In genomic region chr7:101952355-101953247, GRCh38 we compare ENCODE assay signal across 8 cellular contexts.
DNase-seq lines count a peak whose midpoint lies in the region; ATAC-seq and TF ChIP-seq lines count a peak whose summit lies in the region.

No MANE protein-coding gene starts in this region.

- DNase-seq in MCF 10A (ENCODE audit: unreplicated experiment) (peak; percentile 64), breast epithelium (ENCODE audit: low spot score in 2 of 2) (no peak), ascending aorta (ENCODE audit: low spot score in 2 of 2) (peak in 1 of 2 donors; percentile 77), upper lobe of right lung (no peak), H4 (ENCODE audit: low spot score) (no peak), OCI-M2 (lab: John Stamatoyannopoulos, UW; ENCODE audit: unreplicated experiment) (no peak), DMS53 (lab: John Stamatoyannopoulos, UW) (no peak)

- TF ChIP-seq CTCF in MCF 10A (IDR thresholded peaks at IDR 0.05; ENCODE audit: unreplicated experiment): no peak
- TF ChIP-seq CTCF in breast epithelium (IDR thresholded peaks at IDR 0.05): no peak
- no peak for TF ChIP-seq CTCF in ascending aorta (IDR thresholded peaks at IDR 0.05)
- no peak for TF ChIP-seq CTCF in liver (IDR thresholded peaks at IDR 0.05; ENCODE audit: low read depth, low read length, missing input control)
- no peak for TF ChIP-seq CTCF in upper lobe of right lung (IDR thresholded peaks at IDR 0.05)

- H3K27me3 ChIP-seq in breast epithelium (no peaks in the 10 kb centered on the region), ascending aorta (no peaks in the 10 kb centered on the region), liver (ENCODE audit: control insufficient read depth in 4 of 4, insufficient read depth in 4 of 4, low read length in 3 of 4) (no peaks in the 10 kb centered on the region), upper lobe of right lung (no peaks in the 10 kb centered on the region)

- BruUV-seq in MCF 10A (replicated peaks; lab: Mats Ljungman, UMichigan): no TSS peak

- H3K9me3 Mint-ChIP-seq in MCF 10A (ENCODE audit: unreplicated experiment): no peaks in the 10 kb centered on the region

- intact Hi-C loops in MCF 10A (cut with micrococcal nuclease) (no loop called here), breast epithelium (cut with DNase I; ENCODE audit: low total_unique reads) (no loop called here), ascending aorta (cut with DNase I) (loop anchor here (2.0 to 10.0 kb wide), 4 partner anchors 18 to 172 kb away; partner anchors contain the start of gene CUX1), upper lobe of right lung (cut with DNase I) (no loop called here)

- H3K36me3 ChIP-seq in breast epithelium: no peaks in the 10 kb centered on the region
- H3K36me3 ChIP-seq in ascending aorta: no peaks in the 10 kb centered on the region
- H3K36me3 ChIP-seq in liver (ENCODE audit: control insufficient read depth in 4 of 4, insufficient read depth in 3 of 4, low read depth in 1 of 4, low read length in 3 of 4): no peaks in the 10 kb centered on the region
- H3K36me3 ChIP-seq in upper lobe of right lung: no peaks in the 10 kb centered on the region

- CTCF ChIA-PET in MCF 10A (lab: Yijun Ruan, JAX): no interaction called here

- peak; percentile 53 for ATAC-seq in upper lobe of right lung

- peaks cover 11% of the 10 kb centered on the region for H3K36me3 Mint-ChIP-seq in MCF 10A (ENCODE audit: insufficient read depth, unreplicated experiment)

- TF ChIP-seq POLR2A in breast epithelium (IDR thresholded peaks at IDR 0.05): no peak

- no peak overlapping the region for H3K4me3 Mint-ChIP-seq in MCF 10A (ENCODE audit: unreplicated experiment)

- H3K27me3 Mint-ChIP-seq in MCF 10A (ENCODE audit: insufficient read depth, unreplicated experiment): no peaks in the 10 kb centered on the region

- no peaks in the 10 kb centered on the region for H3K9me3 ChIP-seq in breast epithelium
- H3K9me3 ChIP-seq in ascending aorta: no peaks in the 10 kb centered on the region
- no peaks in the 10 kb centered on the region for H3K9me3 ChIP-seq in liver (ENCODE audit: control insufficient read depth in 4 of 4, low read length in 3 of 4)
- H3K9me3 ChIP-seq in upper lobe of right lung: no peaks in the 10 kb centered on the region

- H3K4me1 ChIP-seq in breast epithelium: no peaks in the 10 kb centered on the region
- peaks cover 4 to 32% of the 10 kb centered on the region in 2 donors for H3K4me1 ChIP-seq in ascending aorta
- H3K4me1 ChIP-seq in liver (ENCODE audit: control insufficient read depth in 4 of 4, insufficient read depth in 4 of 4, low read length in 3 of 4): peaks cover 0 to 3% (median under 1%) of the 10 kb centered on the region in 4 donors
- H3K4me1 ChIP-seq in upper lobe of right lung: peaks cover 29% of the 10 kb centered on the region

- H3K4me1 Mint-ChIP-seq in MCF 10A (ENCODE audit: insufficient read depth, unreplicated experiment): peaks cover 19% of the 10 kb centered on the region

- H3K4me3 ChIP-seq in breast epithelium (no peak overlapping the region), ascending aorta (no peak overlapping the region), liver (ENCODE audit: low read depth in 1 of 3, low read length in 3 of 3) (no peak overlapping the region), upper lobe of right lung (no peak overlapping the region)

- H3K27ac ChIP-seq in breast epithelium: no peak overlapping the region
- peak overlapping the region; percentile 58 to 82 for H3K27ac ChIP-seq in ascending aorta
- H3K27ac ChIP-seq in liver (ENCODE audit: low read depth in 1 of 2, low read length in 2 of 2): peak overlapping the region; percentile 19 to 37
- peak overlapping the region; percentile 8 for H3K27ac ChIP-seq in upper lobe of right lung

- 81% methylated on average over 29 of the region's 29 CpGs for WGBS in liver

- H3K27ac Mint-ChIP-seq in MCF 10A (ENCODE audit: low read depth, unreplicated experiment): peak overlapping the region; percentile 44

- no peak for TF ChIP-seq RAD21 in liver (IDR thresholded peaks at IDR 0.05)

- H3K9ac ChIP-seq in liver (ENCODE audit: low read depth in 1 of 2, low read length in 2 of 2): no peak overlapping the region

- POLR2A ChIA-PET in MCF 10A (lab: Yijun Ruan, JAX): interaction anchor here (0.6 to 1.0 kb wide), 2 partner anchors 11 to 112 kb away, joined by 3 read pairs; no protein-coding TSS in a partner anchor

TF ChIP-seq in liver, 16 proteins besides CTCF, POLR2A, EP300 and RAD21:
- TF ChIP-seq YY1 (IDR thresholded peaks at IDR 0.05) (no peak), TAF1 (conservative IDR thresholded peaks at IDR 0.05) (no peak), HNF4A (conservative IDR thresholded peaks at IDR 0.05) (peak; percentile 10 to 30), ATF3 (IDR thresholded peaks at IDR 0.05) (peak; percentile 25), RXRA (IDR thresholded peaks at IDR 0.05) (peak in 1 of 2 donors; percentile 12), GABPA (IDR thresholded peaks at IDR 0.05 in 1 of 2, conservative IDR thresholded peaks at IDR 0.05 in 1 of 2) (no peak), FOXA2 (IDR thresholded peaks at IDR 0.05) (no peak), FOXA1 (IDR thresholded peaks at IDR 0.05) (no peak), SP1 (IDR thresholded peaks at IDR 0.05) (no peak), NR2F2 (IDR thresholded peaks at IDR 0.05) (no peak), JUND (IDR thresholded peaks at IDR 0.05) (peak; percentile 79 to 93), HNF4G (IDR thresholded peaks at IDR 0.05) (no peak), EGR1 (IDR thresholded peaks at IDR 0.05; ENCODE audit: low read depth in 2 of 2) (no peak)
- TF ChIP-seq, protein P1, sequence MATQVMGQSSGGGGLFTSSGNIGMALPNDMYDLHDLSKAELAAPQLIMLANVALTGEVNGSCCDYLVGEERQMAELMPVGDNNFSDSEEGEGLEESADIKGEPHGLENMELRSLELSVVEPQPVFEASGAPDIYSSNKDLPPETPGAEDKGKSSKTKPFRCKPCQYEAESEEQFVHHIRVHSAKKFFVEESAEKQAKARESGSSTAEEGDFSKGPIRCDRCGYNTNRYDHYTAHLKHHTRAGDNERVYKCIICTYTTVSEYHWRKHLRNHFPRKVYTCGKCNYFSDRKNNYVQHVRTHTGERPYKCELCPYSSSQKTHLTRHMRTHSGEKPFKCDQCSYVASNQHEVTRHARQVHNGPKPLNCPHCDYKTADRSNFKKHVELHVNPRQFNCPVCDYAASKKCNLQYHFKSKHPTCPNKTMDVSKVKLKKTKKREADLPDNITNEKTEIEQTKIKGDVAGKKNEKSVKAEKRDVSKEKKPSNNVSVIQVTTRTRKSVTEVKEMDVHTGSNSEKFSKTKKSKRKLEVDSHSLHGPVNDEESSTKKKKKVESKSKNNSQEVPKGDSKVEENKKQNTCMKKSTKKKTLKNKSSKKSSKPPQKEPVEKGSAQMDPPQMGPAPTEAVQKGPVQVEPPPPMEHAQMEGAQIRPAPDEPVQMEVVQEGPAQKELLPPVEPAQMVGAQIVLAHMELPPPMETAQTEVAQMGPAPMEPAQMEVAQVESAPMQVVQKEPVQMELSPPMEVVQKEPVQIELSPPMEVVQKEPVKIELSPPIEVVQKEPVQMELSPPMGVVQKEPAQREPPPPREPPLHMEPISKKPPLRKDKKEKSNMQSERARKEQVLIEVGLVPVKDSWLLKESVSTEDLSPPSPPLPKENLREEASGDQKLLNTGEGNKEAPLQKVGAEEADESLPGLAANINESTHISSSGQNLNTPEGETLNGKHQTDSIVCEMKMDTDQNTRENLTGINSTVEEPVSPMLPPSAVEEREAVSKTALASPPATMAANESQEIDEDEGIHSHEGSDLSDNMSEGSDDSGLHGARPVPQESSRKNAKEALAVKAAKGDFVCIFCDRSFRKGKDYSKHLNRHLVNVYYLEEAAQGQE (IDR thresholded peaks at IDR 0.05): no peak
- TF ChIP-seq, protein P2, sequence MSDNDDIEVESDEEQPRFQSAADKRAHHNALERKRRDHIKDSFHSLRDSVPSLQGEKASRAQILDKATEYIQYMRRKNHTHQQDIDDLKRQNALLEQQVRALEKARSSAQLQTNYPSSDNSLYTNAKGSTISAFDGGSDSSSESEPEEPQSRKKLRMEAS (IDR thresholded peaks at IDR 0.05): no peak
- TF ChIP-seq, protein P3, sequence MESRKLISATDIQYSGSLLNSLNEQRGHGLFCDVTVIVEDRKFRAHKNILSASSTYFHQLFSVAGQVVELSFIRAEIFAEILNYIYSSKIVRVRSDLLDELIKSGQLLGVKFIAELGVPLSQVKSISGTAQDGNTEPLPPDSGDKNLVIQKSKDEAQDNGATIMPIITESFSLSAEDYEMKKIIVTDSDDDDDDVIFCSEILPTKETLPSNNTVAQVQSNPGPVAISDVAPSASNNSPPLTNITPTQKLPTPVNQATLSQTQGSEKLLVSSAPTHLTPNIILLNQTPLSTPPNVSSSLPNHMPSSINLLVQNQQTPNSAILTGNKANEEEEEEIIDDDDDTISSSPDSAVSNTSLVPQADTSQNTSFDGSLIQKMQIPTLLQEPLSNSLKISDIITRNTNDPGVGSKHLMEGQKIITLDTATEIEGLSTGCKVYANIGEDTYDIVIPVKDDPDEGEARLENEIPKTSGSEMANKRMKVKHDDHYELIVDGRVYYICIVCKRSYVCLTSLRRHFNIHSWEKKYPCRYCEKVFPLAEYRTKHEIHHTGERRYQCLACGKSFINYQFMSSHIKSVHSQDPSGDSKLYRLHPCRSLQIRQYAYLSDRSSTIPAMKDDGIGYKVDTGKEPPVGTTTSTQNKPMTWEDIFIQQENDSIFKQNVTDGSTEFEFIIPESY (IDR thresholded peaks at IDR 0.05): no peak

Comparison
In these comparisons a context has a peak if more than half of its experiments do, and no peak if none do; other contexts are left out.
1. H3K27ac ChIP-seq: peak in ascending aorta (2 of 2), liver (2 of 2) and upper lobe of right lung (single experiment); none in breast epithelium (0 of 2).